8 cellular contexts compared by ENCODE assay signal in the genomic region with DNA sequence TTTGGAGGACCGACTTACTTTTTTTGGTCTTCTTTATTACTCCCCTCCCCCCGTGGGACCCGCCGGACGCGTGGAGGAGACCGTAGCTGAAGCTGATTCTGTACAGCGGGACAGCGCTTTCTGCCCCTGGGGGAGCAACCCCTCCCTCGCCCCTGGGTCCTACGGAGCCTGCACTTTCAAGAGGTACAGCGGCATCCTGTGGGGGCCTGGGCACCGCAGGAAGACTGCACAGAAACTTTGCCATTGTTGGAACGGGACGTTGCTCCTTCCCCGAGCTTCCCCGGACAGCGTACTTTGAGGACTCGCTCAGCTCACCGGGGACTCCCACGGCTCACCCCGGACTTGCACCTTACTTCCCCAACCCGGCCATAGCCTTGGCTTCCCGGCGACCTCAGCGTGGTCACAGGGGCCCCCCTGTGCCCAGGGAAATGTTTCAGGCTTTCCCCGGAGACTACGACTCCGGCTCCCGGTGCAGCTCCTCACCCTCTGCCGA. TPM values are rescaled to one million over a fixed set of nuclear protein-coding genes. Genes with fewer than 3 reads are reported as not detected.
DNase-seq lines count a peak whose midpoint lies in the region; ATAC-seq, FAIRE-seq and TF ChIP-seq lines count a peak whose summit lies in the region.

No MANE protein-coding gene starts in this region.

- TF ChIP-seq CTCF in Calu3 (IDR thresholded peaks at IDR 0.05; ENCODE audit: unreplicated experiment) = no peak

- BruUV-seq in Calu3 (replicated peaks; lab: Mats Ljungman, UMichigan) = TSS peak; percentile 71

- peak overlapping the region; percentile 86 for H3K4me3 Mint-ChIP-seq in Calu3 (ENCODE audit: low read depth, unreplicated experiment)

- H3K27ac Mint-ChIP-seq in Calu3 (ENCODE audit: unreplicated experiment) = peak overlapping the region; percentile 99

- H3K36me3 Mint-ChIP-seq in Calu3 (ENCODE audit: insufficient read depth, unreplicated experiment) = peaks cover 77% of the 10 kb centered on the region

- peak overlapping the region; percentile 27 to 96 for H3K27ac ChIP-seq in small intestine (ENCODE audit: low read depth in 1 of 2, low read length in 1 of 2)

- peak overlapping the region; percentile 86 for H3K4me3 ChIP-seq in Jurkat, Clone E6-1 (ENCODE audit: low read length)
- peak overlapping the region in 1 of 2 donors; percentile 58 for H3K4me3 ChIP-seq in small intestine (ENCODE audit: low read depth in 1 of 2, low read length in 2 of 2)

- peak; percentile 58 for DNase-seq in Calu3
- DNase-seq in Jurkat, Clone E6-1 (ENCODE audit: low read depth, low spot score) = no peak
- peak; percentile 35 for DNase-seq in activated gamma-delta T cell (lab: John Stamatoyannopoulos, UW)
- DNase-seq in left ventricle myocardium superior = peak; percentile 43
- DNase-seq in small intestine = peak; percentile 23
- DNase-seq in middle frontal gyrus (ENCODE audit: extremely low spot score, low spot score) = no peak
- no peak for DNase-seq in GM19240 (ENCODE audit: insufficient read length, low spot score)

- peaks cover 2 to 4% of the 10 kb centered on the region in 2 donors for H3K4me1 ChIP-seq in small intestine (ENCODE audit: control insufficient read depth in 2 of 2, insufficient read depth in 1 of 2, low read depth in 1 of 2, low read length in 1 of 2)

- no peaks in the 10 kb centered on the region for H3K27me3 ChIP-seq in small intestine (ENCODE audit: control insufficient read depth in 2 of 2, insufficient read depth in 2 of 2, low read length in 2 of 2)

- H3K4me1 Mint-ChIP-seq in Calu3 (ENCODE audit: low read depth, unreplicated experiment) = peaks cover 37% of the 10 kb centered on the region

- WGBS in small intestine, 3 donors = 1% methylated on average over 31 of the region's 31 CpGs

- H3K9me3 ChIP-seq in small intestine (ENCODE audit: control insufficient read depth, low read depth) = no peaks in the 10 kb centered on the region

- no peaks in the 10 kb centered on the region for H3K9me3 Mint-ChIP-seq in Calu3 (ENCODE audit: low read depth, unreplicated experiment)

- peaks cover 23% of the 10 kb centered on the region for H3K27me3 Mint-ChIP-seq in Calu3 (ENCODE audit: unreplicated experiment)

- no peak for FAIRE-seq in small intestine (lab: Jason Lieb, UNC)

- CTCF ChIA-PET in Calu3 (lab: Charles Lee) = interaction anchor here (0.8 to 4.6 kb wide), 11 partner anchors 9 to 173 kb away, joined by 3 to 61 read pairs (median 4); no protein-coding TSS in a partner anchor

- no peaks in the 10 kb centered on the region for H3K36me3 ChIP-seq in small intestine (ENCODE audit: control insufficient read depth in 2 of 2, insufficient read depth in 2 of 2, low read length in 2 of 2)

- ATAC-seq in left ventricle myocardium superior (no peak), GM18511 (IDR thresholded peaks at IDR 0.05; ENCODE audit: unreplicated experiment) (no peak)

- intact Hi-C loops in Calu3 (cut with micrococcal nuclease; ENCODE audit: unreplicated experiment) (loop anchor here (2.0 kb wide), 1 partner anchor 17 kb away; no protein-coding TSS in a partner anchor), left ventricle myocardium superior (cut with micrococcal nuclease) (no loop called here)

RNA-seq across cellular contexts. Expression of gene FOSB, which starts 0.4 kb away (rescaled TPM):
- total RNA-seq in Calu3 (2022) (18.7 and 23.8 TPM in 2 replicates), left ventricle myocardium superior (0.79 TPM)
- polyA plus RNA-seq in Jurkat, Clone E6-1 (2012; ENCODE audit: insufficient read depth, insufficient read length) = 1.1 TPM
- 10 to 100 TPM in 1 of 3 donors, 1 to 10 TPM in 1, under 1 TPM in 1; 0.89 to 19.0 (median 2.2) TPM for polyA plus RNA-seq in small intestine

RNA-seq across cellular contexts. Expression of gene RTN2, which starts 28.6 kb away (rescaled TPM):
- total RNA-seq in Calu3 (2022) (5.7 and 7.2 TPM in 2 replicates), left ventricle myocardium superior (29.8 TPM)
- polyA plus RNA-seq in Jurkat, Clone E6-1 (2012; ENCODE audit: insufficient read depth, insufficient read length) = 3.5 TPM
- polyA plus RNA-seq in small intestine = 1 to 10 TPM; 1.6 to 9.1 (median 1.9) TPM

RNA-seq across cellular contexts. Expression of gene PPM1N, which starts 30.0 kb away (rescaled TPM):
- total RNA-seq in Calu3 (2022) = 5.0 and 6.8 TPM in 2 replicates
- 2.8 TPM for polyA plus RNA-seq in Jurkat, Clone E6-1 (2012; ENCODE audit: insufficient read depth, insufficient read length)
- 0.57 TPM for total RNA-seq in left ventricle myocardium superior
- polyA plus RNA-seq in small intestine = 1 to 10 TPM; 1.3 to 1.9 (median 1.8) TPM

RNA-seq across cellular contexts. Expression of gene VASP, which starts 39.1 kb away (rescaled TPM):
- total RNA-seq in Calu3 (2022) (194 and 219 TPM in 2 replicates), left ventricle myocardium superior (43.3 TPM)
- polyA plus RNA-seq in Jurkat, Clone E6-1 (2012; ENCODE audit: insufficient read depth, insufficient read length) = 41.0 TPM
- polyA plus RNA-seq in small intestine = 100 to 1,000 TPM in 2 of 3 donors, 10 to 100 TPM in 1; 93.2 to 132 (median 128) TPM

RNA-seq across cellular contexts. Expression of gene ERCC1, which starts 44.5 kb away (rescaled TPM):
- total RNA-seq in Calu3 (2022) (55.7 and 58.9 TPM in 2 replicates), left ventricle myocardium superior (150 TPM)
- polyA plus RNA-seq in Jurkat, Clone E6-1 (2012; ENCODE audit: insufficient read depth, insufficient read length) = 125 TPM
- polyA plus RNA-seq in small intestine = 10 to 100 TPM; 30.3 to 42.4 (median 32.7) TPM

Comparison
In these comparisons a context has a peak if more than half of its experiments do, and no peak if none do; other contexts are left out.
1. DNase-seq: peak in Calu3 (single experiment), activated gamma-delta T cell (single experiment), left ventricle myocardium superior (single experiment) and small intestine (single experiment); none in Jurkat, Clone E6-1 (single experiment), middle frontal gyrus (single experiment) and GM19240 (single experiment).
2. RNA of gene FOSB, which starts 0.4 kb away (total RNA-seq): 18.7 to 23.8 TPM in Calu3; 0.79 TPM in left ventricle myocardium superior (single experiment); every median in the first group is over 10 times any median in the second.